ENCODE assay signal across 8 cellular contexts in genomic region chr12:89354630-89354931, GRCh38. TPM values are rescaled to one million over a fixed set of nuclear protein-coding genes. Genes with fewer than 3 reads are reported as not detected.
DNase-seq lines count a peak whose midpoint lies in the region; TF ChIP-seq lines count a peak whose summit lies in the region.

No MANE protein-coding gene starts in this region.

- peak overlapping the region; percentile 89 for H2BK5ac ChIP-seq in trophoblast cell (ENCODE audit: low read depth, low read length, poor library complexity)

- H4K20me1 ChIP-seq in OCI-LY7 (ENCODE audit: insufficient read depth, low read length): no peaks in the 10 kb centered on the region

- no TSS peak for BruUV-seq in OCI-LY7 (replicated peaks; lab: Mats Ljungman, UMichigan)

- H3K9me3 Mint-ChIP-seq in T-helper 2 cell treated with Interferon-gamma antibody and Interleukin-4, amounts not matched to agents 5 μg/mL and 100 μg/mL, for 36 hours: no peaks in the 10 kb centered on the region

- POLR2A ChIA-PET in OCI-LY7 (lab: Charles Lee): interaction anchor here (0.7 to 1.0 kb wide), 2 partner anchors 15 to 39 kb away, joined by 3 to 4 read pairs; no protein-coding TSS in a partner anchor

- peak overlapping the region; percentile 24 for H2AK5ac ChIP-seq in trophoblast cell (ENCODE audit: low read length)

- H3K9me3 ChIP-seq in OCI-LY7 (ENCODE audit: low read length): no peaks in the 10 kb centered on the region
- H3K9me3 ChIP-seq in esophagus (ENCODE audit: control insufficient read depth in 2 of 2, insufficient read depth in 1 of 2, low read depth in 1 of 2, low read length in 1 of 2): no peaks in the 10 kb centered on the region
- H3K9me3 ChIP-seq in trophoblast cell (ENCODE audit: insufficient read depth, low read depth, low read length): peaks cover 2% of the 10 kb centered on the region

- H3K4ac ChIP-seq in trophoblast cell (ENCODE audit: low read depth, low read length): peak overlapping the region; percentile 61

- intact Hi-C loops in OCI-LY7 (cut with micrococcal nuclease; ENCODE audit: unreplicated experiment): no loop called here

- peak overlapping the region; percentile 86 for H3K18ac ChIP-seq in trophoblast cell (ENCODE audit: low read length)

- H2BK12ac ChIP-seq in trophoblast cell (ENCODE audit: low read length): peak overlapping the region; percentile 27

- H3K4me3 ChIP-seq in OCI-LY7 (ENCODE audit: low read depth, low read length, poor library complexity, severe bottlenecking): peak overlapping the region; percentile 64
- peak overlapping the region; percentile 74 to 84 for H3K4me3 ChIP-seq in esophagus (ENCODE audit: low read depth in 1 of 2, low read length in 2 of 2)
- H3K4me3 ChIP-seq in trophoblast cell (ENCODE audit: low read depth, low read length): peak overlapping the region; percentile 79

- H4K91ac ChIP-seq in trophoblast cell (ENCODE audit: low read depth, low read length): peak overlapping the region; percentile 94

- peaks cover 29% of the 10 kb centered on the region for H3K79me1 ChIP-seq in trophoblast cell (ENCODE audit: low read length)

- peak overlapping the region; percentile 86 for H2BK120ac ChIP-seq in trophoblast cell (ENCODE audit: insufficient read depth, low read length, poor library complexity)

- H4K8ac ChIP-seq in trophoblast cell (ENCODE audit: low read depth, low read length): peak overlapping the region; percentile 91

- H3K4me1 ChIP-seq in OCI-LY7 (ENCODE audit: insufficient read depth, low read length, poor library complexity, severe bottlenecking): peaks cover 56% of the 10 kb centered on the region
- peaks cover 4 to 6% of the 10 kb centered on the region in 2 donors for H3K4me1 ChIP-seq in esophagus (ENCODE audit: control insufficient read depth in 2 of 2, insufficient read depth in 2 of 2, low read length in 1 of 2)
- H3K4me1 ChIP-seq in trophoblast cell (ENCODE audit: control insufficient read depth in 1 of 2, insufficient read depth in 2 of 2, low read length in 2 of 2): peaks cover 15 to 19% of the 10 kb centered on the region in 2 experiments

- H3K4me2 ChIP-seq in OCI-LY7 (ENCODE audit: low read length) (peak overlapping the region; percentile 80), trophoblast cell (ENCODE audit: low read length) (peak overlapping the region; percentile 89)

- WGBS in esophagus, 2 donors: 14 to 16% methylated on average over 9 of the region's 9 CpGs
- WGBS in trophoblast cell (ENCODE audit: extremely low coverage, insufficient coverage, insufficient read length): no CpG with 5 or more reads among the region's 9 CpGs

- H3K36me3 ChIP-seq in OCI-LY7 (ENCODE audit: insufficient read depth, low read length) (no peaks in the 10 kb centered on the region), esophagus (ENCODE audit: control insufficient read depth in 2 of 2, insufficient read depth in 2 of 2, low read length in 1 of 2) (no peaks in the 10 kb centered on the region), trophoblast cell (ENCODE audit: control insufficient read depth in 1 of 2, insufficient read depth in 2 of 2, low read length in 2 of 2) (no peaks in the 10 kb centered on the region)

- no peaks in the 10 kb centered on the region for H3K27me3 Mint-ChIP-seq in T-helper 2 cell treated with Interferon-gamma antibody and Interleukin-4, amounts not matched to agents 5 μg/mL and 100 μg/mL, for 36 hours (ENCODE audit: low read depth)

- H4K12ac ChIP-seq in trophoblast cell (ENCODE audit: low read depth, low read length): peak overlapping the region; percentile 84

- no peak overlapping the region for H3K23ac ChIP-seq in trophoblast cell (ENCODE audit: low read length)

- H3K4me3 Mint-ChIP-seq in T-helper 2 cell treated with Interferon-gamma antibody and Interleukin-4, amounts not matched to agents 5 μg/mL and 100 μg/mL, for 36 hours: peak overlapping the region; percentile 94

- H3K4me1 Mint-ChIP-seq in T-helper 2 cell treated with Interferon-gamma antibody and Interleukin-4, amounts not matched to agents 5 μg/mL and 100 μg/mL, for 36 hours (ENCODE audit: low read depth): peaks cover 24% of the 10 kb centered on the region

- peak overlapping the region; percentile 30; the same call in 1 of the 2 replicates for H2AFZ ChIP-seq in OCI-LY7 (ENCODE audit: low read length)
- H2AFZ ChIP-seq in trophoblast cell (ENCODE audit: insufficient read depth, low read length, poor library complexity): peak overlapping the region; percentile 84

- no peaks in the 10 kb centered on the region for H3K27me3 ChIP-seq in esophagus (ENCODE audit: control insufficient read depth in 1 of 2, insufficient read depth in 2 of 2, low read length in 2 of 2)
- peaks cover 10% of the 10 kb centered on the region for H3K27me3 ChIP-seq in trophoblast cell (ENCODE audit: insufficient read depth, low read length)

- H3K79me2 ChIP-seq in OCI-LY7 (ENCODE audit: insufficient read depth, low read depth, low read length) (no peaks in the 10 kb centered on the region), trophoblast cell (ENCODE audit: control insufficient read depth, insufficient read depth, low read length, poor library complexity) (peaks cover 18% of the 10 kb centered on the region)

- peaks cover 28% of the 10 kb centered on the region for H3K36me3 Mint-ChIP-seq in T-helper 2 cell treated with Interferon-gamma antibody and Interleukin-4, amounts not matched to agents 5 μg/mL and 100 μg/mL, for 36 hours (ENCODE audit: low read depth)

- CTCF ChIA-PET in OCI-LY7 (lab: Charles Lee; ENCODE audit: unreplicated experiment): no interaction called here

- peak overlapping the region; percentile 89 for H3K9ac ChIP-seq in trophoblast cell (ENCODE audit: low read length)

- no peak for TF ChIP-seq CTCF in OCI-LY7 (conservative IDR thresholded peaks at IDR 0.05; ENCODE audit: low read length)

- H3K27ac ChIP-seq in OCI-LY7 (ENCODE audit: low read depth, low read length, poor library complexity, severe bottlenecking) (no peak overlapping the region), esophagus (ENCODE audit: low read depth in 2 of 2, low read length in 1 of 2) (peak overlapping the region; percentile 93 to 98), trophoblast cell (ENCODE audit: low read depth, low read length) (peak overlapping the region; percentile 96)

- peak overlapping the region; percentile 97 for H3K14ac ChIP-seq in trophoblast cell (ENCODE audit: low read length)

- H3K9me2 ChIP-seq in OCI-LY7 (ENCODE audit: insufficient read depth, low read length): no peaks in the 10 kb centered on the region

- peak overlapping the region; percentile 96 for H3K27ac Mint-ChIP-seq in T-helper 2 cell treated with Interferon-gamma antibody and Interleukin-4, amounts not matched to agents 5 μg/mL and 100 μg/mL, for 36 hours

- no peak for DNase-seq in T-helper 2 cell treated with Interferon-gamma antibody and Interleukin-4, amounts not matched to agents 5 μg/mL and 100 μg/mL, for 36 hours (ENCODE audit: low spot score)
- DNase-seq in T-helper 2 cell (no peak), OCI-LY7 (ENCODE audit: low spot score) (no peak), trophoblast cell (no peak), AG20443 (ENCODE audit: low spot score) (no peak), HuH-7 (ENCODE audit: low spot score) (no peak), COLO668 (lab: John Stamatoyannopoulos, UW; ENCODE audit: unreplicated experiment) (no peak)

RNA-seq across cellular contexts. Expression of gene DUSP6, which starts 2.3 kb away (rescaled TPM):
- total RNA-seq in OCI-LY7 (2014; rRNA removed; shearing (Covaris generic)): 0.47 and 1.9 TPM in 2 replicates
- 1.3 and 2.2 TPM in 2 replicates for total RNA-seq in OCI-LY7 (2022)
- polyA plus RNA-seq in esophagus: 1 to 10 TPM; 3.8 to 9.2 TPM
- polyA plus RNA-seq in trophoblast cell (2013): 7.5 and 8.0 TPM in 2 replicates
